In the genomic region with DNA sequence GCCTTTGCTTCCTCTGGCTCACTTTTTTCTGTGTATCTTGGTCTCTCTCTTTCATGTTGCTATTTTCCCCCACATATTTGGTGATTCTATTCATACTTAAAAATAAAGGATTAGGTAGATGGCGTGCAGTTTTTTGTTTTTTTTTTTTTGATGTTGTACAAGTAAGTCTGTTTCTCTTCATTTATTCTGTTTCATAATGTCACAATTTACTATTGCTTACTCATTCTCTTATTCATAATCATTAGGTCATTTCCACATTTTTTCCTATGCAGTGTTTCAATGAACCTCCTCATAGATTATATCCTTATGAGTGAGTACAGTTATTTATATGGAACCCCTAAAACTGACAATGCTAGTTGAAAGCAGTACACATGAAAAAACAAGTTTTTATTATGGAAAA, we compare ENCODE assay signal across 1 cellular context.
TF ChIP-seq lines count a peak whose summit lies in the region.

No MANE protein-coding gene starts in this region.

TF ChIP-seq in HepG2, 621 proteins besides CTCF, POLR2A, EP300 and RAD21 (continued from another document):
- TF ChIP-seq ZNF782 (CRISPR knock-in tag; IDR thresholded peaks at IDR 0.05; ENCODE audit: borderline replicate concordance) (no peak), ZNF784 (CRISPR knock-in tag; IDR thresholded peaks at IDR 0.05; ENCODE audit: borderline replicate concordance) (no peak)
TF ChIP-seq in HepG2: peak in this region for 0.
